Comparison of ENCODE assay signal across 8 cellular contexts in genomic region chr14:65102441-65103149, GRCh38. TPM values are rescaled to one million over a fixed set of nuclear protein-coding genes. Genes with fewer than 3 reads are reported as not detected.
A peak's percentile ranks its signal among the peaks of the same experiment; 100 is the strongest.
DNase-seq lines count a peak whose midpoint lies in the region; ATAC-seq and TF ChIP-seq lines count a peak whose summit lies in the region.

Gene MAX (minus strand): TSS chr14:65102517. CDS start chr14:65102339, 178 bp downstream.

- peak; percentile 96 for DNase-seq in GM04504 (ENCODE audit: low read depth)
- peak; percentile 99 for DNase-seq in NCI-H1092 (lab: John Stamatoyannopoulos, UW)
- peak; percentile 97 to 98 for DNase-seq in activated naive CD4-positive, alpha-beta T cell treated with anti-CD3 and anti-CD28 coated beads, Interleukin-2, amount 50 U/mL, for 72 hours (ENCODE audit: low spot score in 2 of 2)
- DNase-seq in glomerular endothelial cell (ENCODE audit: extremely low read depth, low read depth, low spot score): peak; percentile 86
- peak; percentile 99 for DNase-seq in occipital lobe (lab: John Stamatoyannopoulos, UW)

- no peaks in the 10 kb centered on the region for H3K9me3 Mint-ChIP-seq in activated naive CD4-positive, alpha-beta T cell treated with anti-CD3 and anti-CD28 coated beads, Interleukin-2, amount 50 U/mL, for 72 hours

- H3K27ac ChIP-seq in temporal lobe (ENCODE audit: low read depth, low read length): no peak within 1 kb of the TSS

- peaks cover 16 to 17% of the 10 kb centered on the region in 2 donors for H3K36me3 Mint-ChIP-seq in activated naive CD4-positive, alpha-beta T cell treated with anti-CD3 and anti-CD28 coated beads, Interleukin-2, amount 50 U/mL, for 72 hours

- peak; percentile 90 for ATAC-seq in HG02571 (IDR thresholded peaks at IDR 0.05; ENCODE audit: unreplicated experiment)
- peak; percentile 96 for ATAC-seq in SK-N-SH treated with all-trans-retinoic acid at 6 μM for 48 hours
- ATAC-seq in activated naive CD4-positive, alpha-beta T cell treated with anti-CD3 and anti-CD28 coated beads, Interleukin-2, amount 50 U/mL, for 72 hours: peak; percentile 93 to 97

- peak within 1 kb of the TSS; percentile 87 to 98 for H3K27ac Mint-ChIP-seq in activated naive CD4-positive, alpha-beta T cell treated with anti-CD3 and anti-CD28 coated beads, Interleukin-2, amount 50 U/mL, for 72 hours

TF ChIP-seq in SK-N-SH treated with all-trans-retinoic acid at 6 μM for 48 hours, 23 proteins besides CTCF, POLR2A, EP300 and RAD21:
- TF ChIP-seq ZNF70 (CRISPR knock-in tag; IDR thresholded peaks at IDR 0.05): 0 out of 2 replicates have a peak, but pooled peaks have one; percentile 42
- no peak for TF ChIP-seq ZFP3 (CRISPR knock-in tag; IDR thresholded peaks at IDR 0.05)

RNA-seq across cellular contexts. Expression of gene MAX, which starts in this region (rescaled TPM):
- total RNA-seq in activated naive CD4-positive, alpha-beta T cell treated with anti-CD3 and anti-CD28 coated beads, Interleukin-2, amount 50 U/mL, for 72 hours: 100 to 1,000 TPM in 1 of 2 donors, 10 to 100 TPM in 1; 84.2 to 107 TPM
- 54.2 and 64.3 TPM in 2 replicates for total RNA-seq in glomerular endothelial cell
- total RNA-seq in occipital lobe: 55.4 TPM
- total RNA-seq in temporal lobe: 34.2 TPM
